22 cellular contexts compared by ENCODE assay signal in the genomic region with DNA sequence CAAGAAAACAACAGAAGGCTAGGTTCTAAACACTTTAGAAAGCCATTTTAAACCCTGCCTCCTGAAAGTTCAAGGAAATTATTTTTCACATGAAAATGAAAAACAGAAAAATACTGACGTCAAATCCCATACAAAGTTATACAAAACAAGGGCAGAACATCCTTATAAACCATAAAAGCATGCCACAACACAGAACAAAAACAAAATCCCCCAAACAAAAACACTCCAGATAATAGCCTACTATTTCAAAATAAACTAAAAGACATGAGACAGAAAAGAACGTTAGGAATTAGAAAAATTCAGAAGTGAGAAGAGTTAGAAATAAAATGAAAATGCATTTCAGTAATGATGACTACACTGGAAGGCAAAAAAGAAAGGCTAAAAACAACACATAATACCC.
"Had no signal": no experiment of that assay in that cellular context is flagged by ENCODE, and none has a peak within 500 bp of the region (broad histone marks: within the 10 kb centered on the region; RNA-seq: fewer than 3 reads in every experiment).

No MANE protein-coding gene starts in this region.

- H3K27ac Mint-ChIP-seq: activated CD4-positive, alpha-beta T cell treated with anti-CD3 and anti-CD28 coated beads, Interleukin-2, amount 10 ng/mL, durations not matched to agents 24 days and 14 days; activated CD8-positive, alpha-beta T cell treated with anti-CD3 and anti-CD28 coated beads for 36 hours; activated naive CD4-positive, alpha-beta T cell treated with anti-CD3 and anti-CD28 coated beads, Interleukin-2, amount 10 ng/mL, durations not matched to agents 7 days and 5 days; memory B cell; stimulated activated effector memory CD8-positive, alpha-beta T cell treated with anti-CD3 and anti-CD28 coated beads, Interleukin-12 subunit alpha, Interleukin-12 subunit beta, amount 100 ng/mL, for 72 hours had no signal

- H3K27me3 Mint-ChIP-seq: activated CD8-positive, alpha-beta T cell treated with anti-CD3 and anti-CD28 coated beads for 36 hours had no signal

- H3K9me3 ChIP-seq: mucosa of descending colon, neutrophil, prostate gland, right lobe of liver, stomach, testis, upper lobe of left lung had no signal

- H3K4me3 Mint-ChIP-seq: activated CD4-positive, alpha-beta T cell treated with anti-CD3 and anti-CD28 coated beads, Interleukin-2, amount 10 ng/mL, durations not matched to agents 24 days and 14 days; activated CD8-positive, alpha-beta T cell treated with anti-CD3 and anti-CD28 coated beads for 36 hours; activated naive CD4-positive, alpha-beta T cell treated with anti-CD3 and anti-CD28 coated beads, Interleukin-2, amount 10 ng/mL, durations not matched to agents 7 days and 5 days; memory B cell; naive thymus-derived CD8-positive, alpha-beta T cell; stimulated activated effector memory CD8-positive, alpha-beta T cell treated with anti-CD3 and anti-CD28 coated beads, Interleukin-12 subunit alpha, Interleukin-12 subunit beta, amount 100 ng/mL, for 72 hours had no signal

- H3K9me3 Mint-ChIP-seq: activated CD4-positive, alpha-beta T cell treated with anti-CD3 and anti-CD28 coated beads, Interleukin-2, amount 10 ng/mL, durations not matched to agents 24 days and 14 days; activated CD8-positive, alpha-beta T cell treated with anti-CD3 and anti-CD28 coated beads for 36 hours; activated naive CD4-positive, alpha-beta T cell treated with anti-CD3 and anti-CD28 coated beads, Interleukin-2, amount 10 ng/mL, durations not matched to agents 7 days and 5 days; memory B cell; naive thymus-derived CD8-positive, alpha-beta T cell; stimulated activated effector memory CD8-positive, alpha-beta T cell treated with anti-CD3 and anti-CD28 coated beads, Interleukin-12 subunit alpha, Interleukin-12 subunit beta, amount 100 ng/mL, for 72 hours had no signal

- H3K27me3 ChIP-seq: foreskin keratinocyte, right lobe of liver, stomach, testis, upper lobe of left lung had no signal

- ATAC-seq: activated CD8-positive, alpha-beta T cell treated with anti-CD3 and anti-CD28 coated beads for 36 hours; foreskin keratinocyte; left lobe of liver; mucosa of descending colon; naive thymus-derived CD8-positive, alpha-beta T cell; right lobe of liver; stimulated activated effector memory CD8-positive, alpha-beta T cell treated with anti-CD3 and anti-CD28 coated beads, Interleukin-12 subunit alpha, Interleukin-12 subunit beta, amount 100 ng/mL, for 72 hours had no signal

- H3K36me3 ChIP-seq: neutrophil, prostate gland, stomach, upper lobe of left lung had no signal

- DNase-seq: activated CD4-positive, alpha-beta T cell treated with anti-CD3 and anti-CD28 coated beads, Interleukin-2, amount 10 ng/mL, durations not matched to agents 24 days and 14 days; activated CD8-positive, alpha-beta T cell treated with anti-CD3 and anti-CD28 coated beads for 36 hours; activated naive CD4-positive, alpha-beta T cell treated with anti-CD3 and anti-CD28 coated beads, Interleukin-2, amount 10 ng/mL, durations not matched to agents 7 days and 5 days; activated T-cell treated with anti-CD3 and anti-CD28 coated beads, Interleukin-2, amount 50 U/mL, for 1 hour; cerebellar nuclear complex; cortex of kidney; foreskin keratinocyte; hippocampal formation; mucosa of descending colon; naive thymus-derived CD8-positive, alpha-beta T cell; right lobe of liver; stimulated activated CD4-positive, alpha-beta T cell treated with anti-CD3 and anti-CD28 coated beads, Interleukin-4, amount 100 ng/mL, for 24 hours; stomach; T-helper 1 cell; T-helper 9 cell; testis; upper lobe of left lung had no signal

- H3K4me1 Mint-ChIP-seq: activated CD4-positive, alpha-beta T cell treated with anti-CD3 and anti-CD28 coated beads, Interleukin-2, amount 10 ng/mL, durations not matched to agents 24 days and 14 days; activated naive CD4-positive, alpha-beta T cell treated with anti-CD3 and anti-CD28 coated beads, Interleukin-2, amount 10 ng/mL, durations not matched to agents 7 days and 5 days; memory B cell; stimulated activated effector memory CD8-positive, alpha-beta T cell treated with anti-CD3 and anti-CD28 coated beads, Interleukin-12 subunit alpha, Interleukin-12 subunit beta, amount 100 ng/mL, for 72 hours had no signal

- H3K4me1 ChIP-seq: foreskin keratinocyte, right lobe of liver, stomach, upper lobe of left lung had no signal

- H3K4me3 ChIP-seq: mucosa of descending colon, prostate gland, right lobe of liver, stomach, testis, upper lobe of left lung had no signal

- H3K27ac ChIP-seq: foreskin keratinocyte, neutrophil, prostate gland, right lobe of liver, stomach, upper lobe of left lung had no signal

- H3K36me3 Mint-ChIP-seq: activated naive CD4-positive, alpha-beta T cell treated with anti-CD3 and anti-CD28 coated beads, Interleukin-2, amount 10 ng/mL, durations not matched to agents 7 days and 5 days; memory B cell; stimulated activated effector memory CD8-positive, alpha-beta T cell treated with anti-CD3 and anti-CD28 coated beads, Interleukin-12 subunit alpha, Interleukin-12 subunit beta, amount 100 ng/mL, for 72 hours had no signal
